ENCODE assay signal across 1 cellular context in genomic region chr6:7154341-7155139, GRCh38.
TF ChIP-seq lines count a peak whose summit lies in the region.

No MANE protein-coding gene starts in this region.

TF ChIP-seq in GM23338, 12 proteins besides CTCF, POLR2A, EP300 and RAD21 (continued from another document):
- TF ChIP-seq, protein P1, sequence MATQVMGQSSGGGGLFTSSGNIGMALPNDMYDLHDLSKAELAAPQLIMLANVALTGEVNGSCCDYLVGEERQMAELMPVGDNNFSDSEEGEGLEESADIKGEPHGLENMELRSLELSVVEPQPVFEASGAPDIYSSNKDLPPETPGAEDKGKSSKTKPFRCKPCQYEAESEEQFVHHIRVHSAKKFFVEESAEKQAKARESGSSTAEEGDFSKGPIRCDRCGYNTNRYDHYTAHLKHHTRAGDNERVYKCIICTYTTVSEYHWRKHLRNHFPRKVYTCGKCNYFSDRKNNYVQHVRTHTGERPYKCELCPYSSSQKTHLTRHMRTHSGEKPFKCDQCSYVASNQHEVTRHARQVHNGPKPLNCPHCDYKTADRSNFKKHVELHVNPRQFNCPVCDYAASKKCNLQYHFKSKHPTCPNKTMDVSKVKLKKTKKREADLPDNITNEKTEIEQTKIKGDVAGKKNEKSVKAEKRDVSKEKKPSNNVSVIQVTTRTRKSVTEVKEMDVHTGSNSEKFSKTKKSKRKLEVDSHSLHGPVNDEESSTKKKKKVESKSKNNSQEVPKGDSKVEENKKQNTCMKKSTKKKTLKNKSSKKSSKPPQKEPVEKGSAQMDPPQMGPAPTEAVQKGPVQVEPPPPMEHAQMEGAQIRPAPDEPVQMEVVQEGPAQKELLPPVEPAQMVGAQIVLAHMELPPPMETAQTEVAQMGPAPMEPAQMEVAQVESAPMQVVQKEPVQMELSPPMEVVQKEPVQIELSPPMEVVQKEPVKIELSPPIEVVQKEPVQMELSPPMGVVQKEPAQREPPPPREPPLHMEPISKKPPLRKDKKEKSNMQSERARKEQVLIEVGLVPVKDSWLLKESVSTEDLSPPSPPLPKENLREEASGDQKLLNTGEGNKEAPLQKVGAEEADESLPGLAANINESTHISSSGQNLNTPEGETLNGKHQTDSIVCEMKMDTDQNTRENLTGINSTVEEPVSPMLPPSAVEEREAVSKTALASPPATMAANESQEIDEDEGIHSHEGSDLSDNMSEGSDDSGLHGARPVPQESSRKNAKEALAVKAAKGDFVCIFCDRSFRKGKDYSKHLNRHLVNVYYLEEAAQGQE (IDR thresholded peaks at IDR 0.05; ENCODE audit: unreplicated experiment): no peak
- no peak for TF ChIP-seq ZNF114 (CRISPR knock-in tag; IDR thresholded peaks at IDR 0.05)
- TF ChIP-seq POLR2AphosphoS5 (IDR thresholded peaks at IDR 0.05; ENCODE audit: low read depth): no peak
- no peak for TF ChIP-seq CREB1 (CRISPR knock-in tag; IDR thresholded peaks at IDR 0.05; ENCODE audit: low read depth)
- TF ChIP-seq JUNB (IDR thresholded peaks at IDR 0.05; ENCODE audit: unreplicated experiment): no peak
- TF ChIP-seq ZNF331 (CRISPR knock-in tag; IDR thresholded peaks at IDR 0.05; ENCODE audit: low read depth): no peak
- TF ChIP-seq NANOG (IDR thresholded peaks at IDR 0.05; ENCODE audit: borderline replicate concordance): no peak
- TF ChIP-seq, protein P2, sequence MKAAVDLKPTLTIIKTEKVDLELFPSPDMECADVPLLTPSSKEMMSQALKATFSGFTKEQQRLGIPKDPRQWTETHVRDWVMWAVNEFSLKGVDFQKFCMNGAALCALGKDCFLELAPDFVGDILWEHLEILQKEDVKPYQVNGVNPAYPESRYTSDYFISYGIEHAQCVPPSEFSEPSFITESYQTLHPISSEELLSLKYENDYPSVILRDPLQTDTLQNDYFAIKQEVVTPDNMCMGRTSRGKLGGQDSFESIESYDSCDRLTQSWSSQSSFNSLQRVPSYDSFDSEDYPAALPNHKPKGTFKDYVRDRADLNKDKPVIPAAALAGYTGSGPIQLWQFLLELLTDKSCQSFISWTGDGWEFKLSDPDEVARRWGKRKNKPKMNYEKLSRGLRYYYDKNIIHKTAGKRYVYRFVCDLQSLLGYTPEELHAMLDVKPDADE (IDR thresholded peaks at IDR 0.05): no peak
- TF ChIP-seq EZH2phosphoT487 (IDR thresholded peaks at IDR 0.05; ENCODE audit: unreplicated experiment): no peak
- no peak for TF ChIP-seq EZH2 (IDR thresholded peaks at IDR 0.05; ENCODE audit: low read depth, unreplicated experiment)
